13 cellular contexts compared by ENCODE assay signal in the genomic region with DNA sequence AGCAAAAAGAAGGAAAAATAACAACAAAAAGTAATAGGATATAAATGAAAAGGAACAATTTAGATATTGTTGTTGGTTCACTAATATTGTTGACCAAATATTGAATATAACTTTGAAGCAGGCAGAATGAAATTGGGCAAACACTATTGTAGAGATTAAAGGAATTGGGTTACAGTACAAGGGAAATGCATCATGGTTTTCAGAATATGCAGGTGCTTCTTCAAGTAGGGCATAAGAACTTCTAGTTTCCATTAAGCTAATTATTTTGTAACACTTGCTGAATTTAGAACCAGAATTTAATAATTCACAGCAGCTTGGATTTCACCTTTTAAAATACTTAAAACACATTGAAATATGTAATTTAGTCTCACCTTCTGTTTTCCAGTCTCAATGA. TPM values are rescaled to one million over a fixed set of nuclear protein-coding genes. Genes with fewer than 3 reads are reported as not detected.
DNase-seq lines count a peak whose midpoint lies in the region; ATAC-seq, FAIRE-seq and TF ChIP-seq lines count a peak whose summit lies in the region.
"Had no signal": no experiment of that assay in that cellular context is flagged by ENCODE, and none has a peak within 500 bp of the region (broad histone marks: within the 10 kb centered on the region; RNA-seq: fewer than 3 reads in every experiment).

No MANE protein-coding gene starts in this region.

- no peak for TF ChIP-seq CTCF in CD4-positive, alpha-beta T cell (IDR thresholded peaks at IDR 0.05)
- TF ChIP-seq CTCF in KMS-11 (conservative IDR thresholded peaks at IDR 0.05; ENCODE audit: low read depth, low read length) (no peak; the same call in 1 of the 2 replicates), RWPE2 (IDR thresholded peaks at IDR 0.05; ENCODE audit: poor library complexity, severe bottlenecking) (no peak), mesothelial cell of epicardium (IDR thresholded peaks at IDR 0.05; ENCODE audit: unreplicated experiment) (no peak)

- peaks cover 3% of the 10 kb centered on the region for H3K9me3 Mint-ChIP-seq in CD4-positive, alpha-beta T cell
- peaks cover 14% of the 10 kb centered on the region for H3K9me3 Mint-ChIP-seq in mesothelial cell of epicardium

- H4K20me1 ChIP-seq in KMS-11 (ENCODE audit: insufficient read depth) = no peaks in the 10 kb centered on the region

- H3K4me1 ChIP-seq in KMS-11 (ENCODE audit: low read depth, poor library complexity, severe bottlenecking) = peaks cover 37% of the 10 kb centered on the region
- H3K4me1 ChIP-seq in RWPE2 (ENCODE audit: insufficient read depth, poor library complexity, severe bottlenecking) = peaks cover 23% of the 10 kb centered on the region
- no peaks in the 10 kb centered on the region for H3K4me1 ChIP-seq in small intestine (ENCODE audit: control insufficient read depth in 2 of 2, insufficient read depth in 1 of 2, low read depth in 1 of 2, low read length in 1 of 2)

- H3K27ac Mint-ChIP-seq in CD4-positive, alpha-beta T cell = peak overlapping the region; percentile 64
- peak overlapping the region; percentile 86 for H3K27ac Mint-ChIP-seq in mesothelial cell of epicardium

- H3K4me2 ChIP-seq in KMS-11 = peak overlapping the region; percentile 73

- H3K4me1 Mint-ChIP-seq in CD4-positive, alpha-beta T cell (ENCODE audit: low read depth) = peaks cover 51% of the 10 kb centered on the region
- H3K4me1 Mint-ChIP-seq in mesothelial cell of epicardium = peaks cover 26% of the 10 kb centered on the region

- H3K9ac ChIP-seq in KMS-11 = peak overlapping the region; percentile 29; the same call in 1 of the 2 replicates

- H3K27me3 Mint-ChIP-seq in CD4-positive, alpha-beta T cell = no peaks in the 10 kb centered on the region
- no peaks in the 10 kb centered on the region for H3K27me3 Mint-ChIP-seq in mesothelial cell of epicardium (ENCODE audit: low read depth)
- H3K27me3 Mint-ChIP-seq: activated naive CD8-positive, alpha-beta T cell treated with anti-CD3 and anti-CD28 coated beads for 36 hours had no signal

- peaks cover 13% of the 10 kb centered on the region for H3K36me3 Mint-ChIP-seq in CD4-positive, alpha-beta T cell (ENCODE audit: low read depth)
- H3K36me3 Mint-ChIP-seq in mesothelial cell of epicardium = peaks cover 8% of the 10 kb centered on the region

- CTCF ChIA-PET in CD4-positive, alpha-beta T cell (lab: Charles Lee) = interaction anchor here (0.7 to 2.5 kb wide), 14 partner anchors 8 to 535 kb away, joined by 3 to 13 read pairs (median 4); partner anchors contain the start of genes RPA3 and UMAD1

- intact Hi-C loops in CD4-positive, alpha-beta T cell (cut with DNase I, micrococcal nuclease) = loop anchor here (1.0 to 5.0 kb wide), 10 partner anchors 79 to 535 kb away; no protein-coding TSS in a partner anchor

- no peak for DNase-seq in CD4-positive, alpha-beta T cell
- no peak for DNase-seq in RWPE2 (ENCODE audit: low spot score)
- DNase-seq in mesothelial cell of epicardium (ENCODE audit: low spot score in 2 of 2, unreplicated experiment in 2 of 2) = no peak
- DNase-seq in NCI-H526 treated with DMSO at 0.1 percent for 48 hours (lab: John Stamatoyannopoulos, UW) = no peak
- no peak for DNase-seq in activated CD4-positive, CD25-positive, alpha-beta regulatory T cell treated with anti-CD3 and anti-CD28 coated beads, Interleukin-2, amount 50 U/mL, for 72 hours
- no peak for DNase-seq in small intestine
- DNase-seq in NCI-H345 treated with DMSO at 0.1 percent for 48 hours (lab: John Stamatoyannopoulos, UW; ENCODE audit: unreplicated experiment) = no peak
- DNase-seq: H7; NK-92 treated with Interleukin-12 subunit alpha and Interleukin-12 subunit beta, amount 100 ng/mL, for 24 hours had no signal

- peak overlapping the region; percentile 65 for H2AFZ ChIP-seq in KMS-11 (ENCODE audit: low read depth)

- H3K4me3 ChIP-seq in KMS-11 (IDR thresholded peaks at IDR 0.05; ENCODE audit: insufficient read depth, low read depth, low read length) = no peak overlapping the region
- no peak overlapping the region for H3K4me3 ChIP-seq in RWPE2 (ENCODE audit: severe bottlenecking)
- no peak overlapping the region for H3K4me3 ChIP-seq in small intestine (ENCODE audit: low read depth in 1 of 2, low read length in 2 of 2)
- H3K4me3 ChIP-seq: right atrium auricular region had no signal

- H3K27ac ChIP-seq in CD4-positive, alpha-beta T cell (ENCODE audit: low read depth, low read length) = no peak overlapping the region
- peak overlapping the region; percentile 69 for H3K27ac ChIP-seq in KMS-11
- H3K27ac ChIP-seq in RWPE2 (ENCODE audit: poor library complexity, severe bottlenecking) = no peak overlapping the region
- H3K27ac ChIP-seq in small intestine (ENCODE audit: low read depth in 1 of 2, low read length in 1 of 2) = no peak overlapping the region

- no peaks in the 10 kb centered on the region for H3K36me3 ChIP-seq in KMS-11 (ENCODE audit: insufficient read depth)
- H3K36me3 ChIP-seq in RWPE2 (ENCODE audit: low read depth) = peaks cover 3% of the 10 kb centered on the region; the same call in 1 of the 2 replicates
- no peaks in the 10 kb centered on the region for H3K36me3 ChIP-seq in small intestine (ENCODE audit: control insufficient read depth in 2 of 2, insufficient read depth in 2 of 2, low read length in 2 of 2)
- H3K36me3 ChIP-seq: BE2C, right atrium auricular region had no signal

- no peaks in the 10 kb centered on the region for H3K79me2 ChIP-seq in KMS-11 (ENCODE audit: insufficient read depth, low read depth)

- ATAC-seq in CD4-positive, alpha-beta T cell (ENCODE audit: poor library complexity) = no peak
- 0 out of 3 replicates have a peak, but pooled peaks have one; percentile 51 for ATAC-seq in RWPE2 (ENCODE audit: low read depth)

- peaks cover 3% of the 10 kb centered on the region for H3K9me3 ChIP-seq in CD4-positive, alpha-beta T cell (ENCODE audit: control insufficient read depth, low read length)
- H3K9me3 ChIP-seq in RWPE2 (ENCODE audit: severe bottlenecking) = no peaks in the 10 kb centered on the region
- no peaks in the 10 kb centered on the region for H3K9me3 ChIP-seq in small intestine (ENCODE audit: control insufficient read depth, low read depth)
- H3K9me3 ChIP-seq: BE2C, right atrium auricular region had no signal

- POLR2A ChIA-PET in CD4-positive, alpha-beta T cell (lab: Charles Lee) = interaction anchor here (0.9 to 2.5 kb wide), 15 partner anchors 8 to 535 kb away, joined by 3 to 22 read pairs (median 4); partner anchors contain the start of genes GLCCI1 and UMAD1

- H3K4me3 Mint-ChIP-seq in CD4-positive, alpha-beta T cell = no peak overlapping the region
- no peak overlapping the region for H3K4me3 Mint-ChIP-seq in mesothelial cell of epicardium
- H3K4me3 Mint-ChIP-seq: activated naive CD8-positive, alpha-beta T cell treated with anti-CD3 and anti-CD28 coated beads for 36 hours had no signal

- FAIRE-seq in small intestine (lab: Jason Lieb, UNC) = no peak

- H3K27me3 ChIP-seq in CD4-positive, alpha-beta T cell (ENCODE audit: control insufficient read depth, insufficient read depth, low read length) = no peaks in the 10 kb centered on the region
- H3K27me3 ChIP-seq in KMS-11 (ENCODE audit: insufficient read depth, low read depth) = no peaks in the 10 kb centered on the region
- H3K27me3 ChIP-seq in RWPE2 (ENCODE audit: insufficient read depth, poor library complexity, severe bottlenecking) = no peaks in the 10 kb centered on the region
- no peaks in the 10 kb centered on the region for H3K27me3 ChIP-seq in small intestine (ENCODE audit: control insufficient read depth in 2 of 2, insufficient read depth in 2 of 2, low read length in 2 of 2)
- H3K27me3 ChIP-seq: BE2C, right atrium auricular region had no signal

RNA-seq across cellular contexts. Expression of gene RPA3, which starts 36.5 kb away (rescaled TPM):
- 10 to 100 TPM; 32.9 to 36.5 TPM for total RNA-seq in CD4-positive, alpha-beta T cell
- total RNA-seq in mesothelial cell of epicardium = 20.5 to 22.9 TPM (median 22.2 TPM) in 3 replicates
- polyA plus RNA-seq in small intestine = 10 to 100 TPM; 30.0 to 37.2 (median 36.0) TPM

RNA-seq across cellular contexts. Expression of gene UMAD1, which starts 41.4 kb away (rescaled TPM):
- total RNA-seq in CD4-positive, alpha-beta T cell = 10 to 100 TPM; 11.0 to 15.3 TPM
- 7.5 to 10.0 TPM (median 8.3 TPM) in 3 replicates for total RNA-seq in mesothelial cell of epicardium
- 10 to 100 TPM in 2 of 3 donors, 1 to 10 TPM in 1; 9.2 to 21.2 (median 20.0) TPM for polyA plus RNA-seq in small intestine
